In the genomic region with DNA sequence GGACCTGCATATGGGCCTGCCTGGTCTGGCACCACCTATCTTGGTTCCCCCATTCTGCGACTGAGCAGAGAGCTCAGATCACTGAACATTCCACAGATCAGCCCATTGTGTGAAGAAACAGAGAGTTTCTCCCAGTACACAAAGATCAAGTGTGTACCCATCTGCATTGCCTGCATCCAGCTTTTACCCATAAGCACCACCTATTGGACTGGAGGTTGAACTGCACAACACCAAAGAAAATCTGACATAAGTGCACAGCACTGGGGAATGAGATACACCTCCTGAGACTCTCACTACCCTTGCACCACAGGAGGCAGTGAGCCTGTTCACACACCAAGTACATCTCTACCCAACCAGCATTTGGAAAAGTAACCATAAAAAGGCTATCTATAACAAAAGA, we compare ENCODE assay signal across 16 cellular contexts.
A peak's percentile ranks its signal among the peaks of the same experiment; 100 is the strongest.
DNase-seq lines count a peak whose midpoint lies in the region; ATAC-seq and TF ChIP-seq lines count a peak whose summit lies in the region.
"Had no signal": no experiment of that assay in that cellular context is flagged by ENCODE, and none has a peak within 500 bp of the region (broad histone marks: within the 10 kb centered on the region; RNA-seq: fewer than 3 reads in every experiment).

No MANE protein-coding gene starts in this region.

- intact Hi-C loops in testis (cut with DNase I; ENCODE audit: low total_unique reads) = no loop called here

- H3K36me3 ChIP-seq in testis (ENCODE audit: low read depth, missing control alignments) (no peaks in the 10 kb centered on the region), MG63 (no peaks in the 10 kb centered on the region)
- H3K36me3 ChIP-seq: lower lobe of right lung, transverse colon had no signal

- 79% methylated on average over 1 of the region's 1 CpG; no CpG with 5 or more reads in 1 of the 2 donors for WGBS in testis, 2 donors

- H3K9me3 ChIP-seq in testis = no peaks in the 10 kb centered on the region
- no peaks in the 10 kb centered on the region for H3K9me3 ChIP-seq in MG63
- H3K9me3 ChIP-seq: lower lobe of right lung, transverse colon had no signal

- H3K4me3 ChIP-seq in testis (no peak overlapping the region), MG63 (no peak overlapping the region)
- H3K4me3 ChIP-seq: lower lobe of right lung, PC-9, transverse colon had no signal

- ATAC-seq in HG03280 (IDR thresholded peaks at IDR 0.05; ENCODE audit: unreplicated experiment) (peak; percentile 51), GM18520 (IDR thresholded peaks at IDR 0.05; ENCODE audit: unreplicated experiment) (no peak)
- ATAC-seq: CD8-positive, alpha-beta T cell had no signal

- TF ChIP-seq CTCF in testis (IDR thresholded peaks at IDR 0.05) = peak in 2 of 3 experiments; percentile 19 to 21

- no peak overlapping the region for H3K27ac ChIP-seq in testis
- H3K27ac ChIP-seq: lower lobe of right lung, PC-9, transverse colon had no signal

- H3K27me3 ChIP-seq in testis = no peaks in the 10 kb centered on the region
- H3K27me3 ChIP-seq in MG63 = no peaks in the 10 kb centered on the region
- H3K27me3 ChIP-seq: transverse colon had no signal

- peak; percentile 34 for DNase-seq in NCI-H748 (lab: John Stamatoyannopoulos, UW; ENCODE audit: unreplicated experiment)
- DNase-seq in NCI-H748 treated with DMSO at 0.1 percent for 48 hours (lab: John Stamatoyannopoulos, UW) = no peak
- peak; percentile 29 for DNase-seq in SK-MEL-5 (ENCODE audit: low read depth, low spot score)
- DNase-seq in testis = no peak
- no peak for DNase-seq in hippocampal formation (lab: John Stamatoyannopoulos, UW)
- DNase-seq in MG63 = no peak
- DNase-seq: activated CD8-positive, alpha-beta memory T cell treated with anti-CD3 and anti-CD28 coated beads, Interleukin-2, amount 50 U/mL, for 48 hours; CD8-positive, alpha-beta T cell; HCEC 1CT; lower lobe of right lung; NCI-H2171 treated with DMSO at 0.1 percent for 48 hours; PC-9; stimulated activated CD4-positive, alpha-beta T cell treated with anti-CD3 and anti-CD28 coated beads, Interleukin-4, amount 100 ng/mL, for 24 hours; transverse colon had no signal

- TF ChIP-seq POLR2A in testis (IDR thresholded peaks at IDR 0.05) = no peak

- H3K4me1 ChIP-seq in testis = no peaks in the 10 kb centered on the region
- H3K4me1 ChIP-seq: lower lobe of right lung, transverse colon had no signal

- in situ Hi-C loops in SK-MEL-5 (cut with HindIII; ENCODE audit: low pct_unique_long_range_greater_than_20kb, low sequenced_read_pairs) = no loop called here

Comparison
In these comparisons a context has a peak if more than half of its experiments do, and no peak if none do; other contexts are left out.
1. DNase-seq: peak in NCI-H748 (single experiment) and SK-MEL-5 (single experiment); none in NCI-H748 treated with DMSO at 0.1 percent for 48 hours (single experiment), testis (single experiment), hippocampal formation (0 of 2) and MG63 (single experiment).